Comparison of ENCODE assay signal across 28 cellular contexts in genomic region chr2:165436559-165436958, GRCh38. TPM values are rescaled to one million over a fixed set of nuclear protein-coding genes. Genes with fewer than 3 reads are reported as not detected.
DNase-seq lines count a peak whose midpoint lies in the region; ATAC-seq and TF ChIP-seq lines count a peak whose summit lies in the region.
"Had no signal": no experiment of that assay in that cellular context is flagged by ENCODE, and none has a peak within 500 bp of the region (broad histone marks: within the 10 kb centered on the region; RNA-seq: fewer than 3 reads in every experiment).

No MANE protein-coding gene starts in this region.

- intact Hi-C loops in activated naive CD4-positive, alpha-beta T cell treated with anti-CD3 and anti-CD28 coated beads for 36 hours (cut with micrococcal nuclease), result no loop called here

- H3K4me2 ChIP-seq in BLaER1 (peak overlapping the region; percentile 76), Loucy (ENCODE audit: low read depth, low read length, poor library complexity, severe bottlenecking) (peak overlapping the region; percentile 29)
- H3K4me2 ChIP-seq: SK-N-SH had no signal

- peaks cover 5% of the 10 kb centered on the region for H3K4me1 Mint-ChIP-seq in activated naive CD4-positive, alpha-beta T cell treated with anti-CD3 and anti-CD28 coated beads for 36 hours (ENCODE audit: low read depth)
- H3K4me1 Mint-ChIP-seq: activated CD4-positive, alpha-beta T cell treated with anti-CD3 and anti-CD28 coated beads, Interleukin-2, amount 10 ng/mL, durations not matched to agents 7 days and 5 days; central memory CD8-positive, alpha-beta T cell had no signal

- H2AFZ ChIP-seq in Loucy (ENCODE audit: low read length), result no peak overlapping the region
- H2AFZ ChIP-seq: parathyroid adenoma had no signal

- CTCF ChIA-PET in activated naive CD4-positive, alpha-beta T cell treated with anti-CD3 and anti-CD28 coated beads for 36 hours (lab: Charles Lee), result interaction anchor here (0.6 to 1.3 kb wide), 4 partner anchors 11 to 661 kb away, joined by 3 read pairs; no protein-coding TSS in a partner anchor

- no peak overlapping the region for H3K27ac ChIP-seq in BLaER1
- H3K27ac ChIP-seq: epithelial cell of prostate, heart left ventricle, left lung, parathyroid adenoma, upper lobe of right lung, VCaP had no signal

- no peak for TF ChIP-seq CTCF in Loucy (conservative IDR thresholded peaks at IDR 0.05; ENCODE audit: low read length)

- peak; percentile 83 for ATAC-seq in GM18909 (IDR thresholded peaks at IDR 0.05; ENCODE audit: poor library complexity, unreplicated experiment)
- peak; percentile 71 for ATAC-seq in HG02981 (IDR thresholded peaks at IDR 0.05; ENCODE audit: unreplicated experiment)
- ATAC-seq: heart left ventricle; left lung; naive thymus-derived CD8-positive, alpha-beta T cell; sciatic nerve; upper lobe of right lung had no signal

- H3K9me3 ChIP-seq in BLaER1, result no peaks in the 10 kb centered on the region
- H3K9me3 ChIP-seq in Loucy (ENCODE audit: insufficient read depth, low read depth, low read length), result no peaks in the 10 kb centered on the region
- H3K9me3 ChIP-seq: heart left ventricle, left lung, SK-N-SH, upper lobe of right lung had no signal

- no peak overlapping the region for H3K27ac Mint-ChIP-seq in activated naive CD4-positive, alpha-beta T cell treated with anti-CD3 and anti-CD28 coated beads for 36 hours
- H3K27ac Mint-ChIP-seq: activated CD4-positive, alpha-beta T cell treated with anti-CD3 and anti-CD28 coated beads, Interleukin-2, amount 10 ng/mL, durations not matched to agents 7 days and 5 days; activated naive CD8-positive, alpha-beta T cell treated with anti-CD3 and anti-CD28 coated beads for 36 hours; mesothelial cell of epicardium; naive thymus-derived CD8-positive, alpha-beta T cell; T-helper 2 cell treated with Interferon-gamma antibody and Interleukin-4, amounts not matched to agents 5 μg/mL and 100 μg/mL, for 36 hours had no signal

- H3K4me1 ChIP-seq in BLaER1 (peaks cover 48% of the 10 kb centered on the region), Loucy (ENCODE audit: insufficient read depth, low read length, poor library complexity, severe bottlenecking) (peaks cover 13% of the 10 kb centered on the region)
- H3K4me1 ChIP-seq: left lung, parathyroid adenoma, upper lobe of right lung had no signal

- H3K36me3 ChIP-seq in BLaER1 (no peaks in the 10 kb centered on the region), Loucy (ENCODE audit: insufficient read depth, low read length) (no peaks in the 10 kb centered on the region)
- H3K36me3 ChIP-seq: heart left ventricle, left lung, upper lobe of right lung had no signal

- H3K4me3 ChIP-seq in BLaER1 (peak overlapping the region; percentile 29; the same call in 1 of the 2 replicates), Loucy (ENCODE audit: low read length, poor library complexity, severe bottlenecking) (no peak overlapping the region)
- H3K4me3 ChIP-seq: left lung, upper lobe of right lung had no signal

- H4K20me1 ChIP-seq in BLaER1 (no peaks in the 10 kb centered on the region), Loucy (ENCODE audit: insufficient read depth, low read length, poor library complexity, severe bottlenecking) (no peaks in the 10 kb centered on the region)

- no peak for DNase-seq in activated naive CD4-positive, alpha-beta T cell treated with anti-CD3 and anti-CD28 coated beads for 36 hours
- DNase-seq in hepatic stellate cell (ENCODE audit: low spot score), result no peak
- DNase-seq in nucleus accumbens (lab: John Stamatoyannopoulos, UW), result no peak
- no peak for DNase-seq in NCI-H446 (lab: John Stamatoyannopoulos, UW)
- DNase-seq: 8988T; activated CD4-positive, alpha-beta T cell treated with anti-CD3 and anti-CD28 coated beads, Interleukin-2, amount 10 ng/mL, durations not matched to agents 7 days and 5 days; activated naive CD8-positive, alpha-beta T cell treated with anti-CD3 and anti-CD28 coated beads for 36 hours; DMS79 treated with DMSO at 0.1 percent for 48 hours; GOT3; heart left ventricle; IMR-90; left lung; naive thymus-derived CD8-positive, alpha-beta T cell; NCI-H1417 treated with DMSO at 0.1 percent for 48 hours; NCI-H510A treated with DMSO at 0.1 percent for 48 hours; SK-N-SH; upper lobe of right lung had no signal

- no peaks in the 10 kb centered on the region for H3K9me2 ChIP-seq in Loucy (replicated peaks; ENCODE audit: low read depth, low read length)
- H3K9me2 ChIP-seq: SK-N-SH had no signal

- no peaks in the 10 kb centered on the region for H3F3A ChIP-seq in Loucy (ENCODE audit: low read depth)

- H3K27me3 Mint-ChIP-seq in activated naive CD4-positive, alpha-beta T cell treated with anti-CD3 and anti-CD28 coated beads for 36 hours (ENCODE audit: low read depth), result no peaks in the 10 kb centered on the region
- H3K27me3 Mint-ChIP-seq: activated CD4-positive, alpha-beta T cell treated with anti-CD3 and anti-CD28 coated beads, Interleukin-2, amount 10 ng/mL, durations not matched to agents 7 days and 5 days; activated naive CD8-positive, alpha-beta T cell treated with anti-CD3 and anti-CD28 coated beads for 36 hours; central memory CD8-positive, alpha-beta T cell had no signal

- H3K36me3 Mint-ChIP-seq in activated naive CD4-positive, alpha-beta T cell treated with anti-CD3 and anti-CD28 coated beads for 36 hours (ENCODE audit: low read depth), result no peaks in the 10 kb centered on the region
- H3K36me3 Mint-ChIP-seq: activated naive CD8-positive, alpha-beta T cell treated with anti-CD3 and anti-CD28 coated beads for 36 hours; mesothelial cell of epicardium; naive thymus-derived CD8-positive, alpha-beta T cell had no signal

- H3K9me3 Mint-ChIP-seq in activated naive CD4-positive, alpha-beta T cell treated with anti-CD3 and anti-CD28 coated beads for 36 hours, result no peaks in the 10 kb centered on the region
- H3K9me3 Mint-ChIP-seq: activated CD4-positive, alpha-beta T cell treated with anti-CD3 and anti-CD28 coated beads, Interleukin-2, amount 10 ng/mL, durations not matched to agents 7 days and 5 days; activated naive CD8-positive, alpha-beta T cell treated with anti-CD3 and anti-CD28 coated beads for 36 hours; central memory CD8-positive, alpha-beta T cell; mesothelial cell of epicardium; naive thymus-derived CD8-positive, alpha-beta T cell; T-helper 2 cell treated with Interferon-gamma antibody and Interleukin-4, amounts not matched to agents 5 μg/mL and 100 μg/mL, for 36 hours had no signal

- no peaks in the 10 kb centered on the region for H3K79me2 ChIP-seq in Loucy (ENCODE audit: insufficient read depth, low read length)
- H3K79me2 ChIP-seq: parathyroid adenoma had no signal

- H3K4me3 Mint-ChIP-seq in activated naive CD4-positive, alpha-beta T cell treated with anti-CD3 and anti-CD28 coated beads for 36 hours, result no peak overlapping the region
- H3K4me3 Mint-ChIP-seq: activated CD4-positive, alpha-beta T cell treated with anti-CD3 and anti-CD28 coated beads, Interleukin-2, amount 10 ng/mL, durations not matched to agents 7 days and 5 days; activated naive CD8-positive, alpha-beta T cell treated with anti-CD3 and anti-CD28 coated beads for 36 hours; central memory CD8-positive, alpha-beta T cell; mesothelial cell of epicardium; naive thymus-derived CD8-positive, alpha-beta T cell; T-helper 2 cell treated with Interferon-gamma antibody and Interleukin-4, amounts not matched to agents 5 μg/mL and 100 μg/mL, for 36 hours had no signal

- no peaks in the 10 kb centered on the region for H3K27me3 ChIP-seq in BLaER1
- no peaks in the 10 kb centered on the region for H3K27me3 ChIP-seq in Loucy (ENCODE audit: insufficient read depth, low read length, poor library complexity, severe bottlenecking)
- H3K27me3 ChIP-seq: heart left ventricle, left lung, upper lobe of right lung had no signal

- H3K9ac ChIP-seq in BLaER1 (no peak overlapping the region), Loucy (ENCODE audit: low read depth, low read length, poor library complexity, severe bottlenecking) (no peak overlapping the region)
- H3K9ac ChIP-seq: parathyroid adenoma, SK-N-SH had no signal

RNA-seq across cellular contexts. Expression of gene CSRNP3, which starts 32.9 kb away (rescaled TPM):
- total RNA-seq in activated naive CD4-positive, alpha-beta T cell treated with anti-CD3 and anti-CD28 coated beads for 36 hours, result not detected
- total RNA-seq: activated CD4-positive, alpha-beta T cell treated with anti-CD3 and anti-CD28 coated beads, Interleukin-2, amount 10 ng/mL, durations not matched to agents 7 days and 5 days; activated naive CD8-positive, alpha-beta T cell treated with anti-CD3 and anti-CD28 coated beads for 36 hours; naive thymus-derived CD8-positive, alpha-beta T cell had no signal
